34 cellular contexts compared by ENCODE assay signal in the genomic region with DNA sequence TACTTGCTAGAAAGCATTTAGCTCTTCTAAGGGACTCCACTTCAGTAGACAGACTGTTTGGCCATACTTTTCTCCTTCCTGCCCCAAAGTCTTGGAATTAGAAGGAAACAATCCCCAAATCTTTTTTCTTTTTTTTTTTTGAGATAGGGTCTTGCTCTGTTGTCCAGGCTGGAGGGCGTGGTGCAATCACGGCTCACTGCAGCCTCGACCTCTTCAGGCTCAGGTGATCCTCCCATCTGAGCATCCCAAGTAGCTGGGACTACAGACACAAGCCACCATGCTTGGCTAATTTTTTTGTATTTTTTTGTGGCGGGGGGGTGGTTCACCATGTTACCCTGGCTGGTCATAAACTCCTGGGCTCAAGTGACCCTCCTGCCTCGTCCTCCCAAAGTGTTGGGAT.
"Had no signal": no experiment of that assay in that cellular context is flagged by ENCODE, and none has a peak within 500 bp of the region (broad histone marks: within the 10 kb centered on the region; RNA-seq: fewer than 3 reads in every experiment).

No MANE protein-coding gene starts in this region.

- H3K4me3 ChIP-seq: MG63 had no signal

- DNase-seq: Karpas-422, Kasumi-1, MG63, MM.1S, MV-4-11, NCI-H1048, NCI-H1092, NCI-H1092 treated with DMSO at 0.1 percent for 48 hours, NCI-H1105, NCI-H1105 treated with DMSO at 0.1 percent for 48 hours, NCI-H1417, NCI-H1417 treated with DMSO at 0.1 percent for 48 hours, NCI-H1436, NCI-H1436 treated with DMSO at 0.1 percent for 48 hours, NCI-H146, NCI-H1694, NCI-H1694 treated with DMSO at 0.1 percent for 48 hours, NCI-H187, NCI-H187 treated with DMSO at 0.1 percent for 48 hours, NCI-H1930, NCI-H2029, NCI-H2029 treated with DMSO at 0.1 percent for 48 hours, NCI-H2081, NCI-H2081 treated with DMSO at 0.1 percent for 48 hours, NCI-H2107, NCI-H2171, NCI-H2171 treated with DMSO at 0.1 percent for 48 hours, NCI-H2227 treated with DMSO at 0.1 percent for 48 hours, NCI-H226, NCI-H345, NCI-H446, NCI-H446 treated with DMSO at 0.1 percent for 48 hours, NCI-H510A, NCI-H510A treated with DMSO at 0.1 percent for 48 hours had no signal

- H3K36me3 ChIP-seq: MG63 had no signal

- H3K27me3 ChIP-seq: MG63 had no signal
